In the genomic region with DNA sequence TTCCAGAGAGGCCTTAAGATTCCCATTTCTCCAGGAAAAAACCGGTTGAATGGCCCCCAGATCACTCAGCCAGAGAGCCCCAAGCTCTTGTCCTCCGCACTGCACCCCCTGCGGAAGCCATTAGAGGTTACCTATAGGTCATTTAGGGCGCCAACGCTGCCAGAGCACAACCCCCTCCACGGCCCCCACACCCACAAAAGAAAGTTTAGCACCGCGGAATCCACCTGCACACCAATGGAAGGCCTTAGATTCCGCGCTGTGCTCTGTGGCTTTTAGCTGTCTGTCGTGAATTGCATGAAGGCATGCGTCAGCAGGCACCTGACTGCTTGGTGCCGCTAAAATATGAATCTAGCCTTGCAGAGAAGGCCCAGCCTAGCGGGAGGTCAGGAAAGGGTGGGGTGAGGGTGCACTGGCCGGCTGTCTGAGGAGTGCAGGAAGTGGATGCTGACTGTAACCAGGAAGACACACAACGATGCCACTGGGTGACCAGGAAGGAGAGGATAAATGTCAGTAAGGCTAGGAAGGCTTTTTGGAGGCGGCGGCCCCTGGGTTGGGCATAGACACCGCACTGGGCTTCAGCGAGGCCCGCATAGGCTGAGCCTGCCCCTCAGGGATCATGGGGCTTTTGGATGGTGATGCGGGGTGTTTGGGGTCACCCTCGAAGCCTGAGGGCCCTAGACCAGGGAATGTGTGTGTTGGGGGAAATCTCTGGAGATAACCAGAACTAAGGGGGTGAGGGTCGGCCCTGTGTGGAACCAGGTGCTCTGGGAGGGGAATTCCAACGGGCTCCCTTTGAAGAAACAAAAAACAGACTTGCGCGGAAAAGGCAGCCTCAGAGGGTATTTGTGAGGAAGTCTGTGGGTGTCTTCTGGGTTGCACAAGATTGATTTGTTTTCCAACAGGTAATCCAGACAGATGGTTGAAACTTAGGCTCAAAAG, we compare ENCODE assay signal across 8 cellular contexts. TPM values are rescaled to one million over a fixed set of nuclear protein-coding genes. Genes with fewer than 3 reads are reported as not detected.
A peak's percentile ranks its signal among the peaks of the same experiment; 100 is the strongest.
DNase-seq lines count a peak whose midpoint lies in the region; ATAC-seq, FAIRE-seq and TF ChIP-seq lines count a peak whose summit lies in the region.

No MANE protein-coding gene starts in this region.

- no peak overlapping the region for H2AK5ac ChIP-seq in H1 (ENCODE audit: low read depth, low read length)

- no peak overlapping the region for H3K56ac ChIP-seq in H1 (replicated peaks; ENCODE audit: insufficient read length, low read depth, low read length)

- H3K14ac ChIP-seq in H1 (ENCODE audit: insufficient read length), result no peak overlapping the region

- peaks cover 0 to 8% (median 0%) of the 10 kb centered on the region in 4 experiments; a peak in 4 of 7 replicates for H3K27me3 ChIP-seq in H1 (replicated peaks in 1 of 4; ENCODE audit: control insufficient read depth in 3 of 4, extremely low read depth in 1 of 4, insufficient read depth in 3 of 4, low read length in 3 of 4)

- no peaks in the 10 kb centered on the region for H3K36me3 ChIP-seq in H1 (ENCODE audit: control insufficient read depth in 2 of 4, insufficient read depth in 4 of 4, low read length in 3 of 4)

- peak overlapping the region; percentile 25; the same call in 1 of the 2 replicates for H2BK15ac ChIP-seq in H1 (ENCODE audit: low read length)

- TF ChIP-seq CTCF in GM10266 (IDR thresholded peaks at IDR 0.05; ENCODE audit: control insufficient read depth, insufficient read depth, low read depth, missing control alignments) (no peak), H1 (IDR thresholded peaks at IDR 0.05; ENCODE audit: control extremely low read depth in 1 of 3, insufficient read depth in 1 of 3, low read depth in 1 of 3, low read length in 3 of 3) (no peak)

- no peak for TF ChIP-seq EP300 in H1 (IDR thresholded peaks at IDR 0.05; ENCODE audit: borderline replicate concordance in 1 of 2, low read depth in 2 of 2, low read length in 2 of 2)

- H4K8ac ChIP-seq in H1 (ENCODE audit: extremely low read depth, insufficient read depth, low read length), result peak overlapping the region; percentile 88; the same call in 1 of the 2 replicates

- peaks cover 10% of the 10 kb centered on the region; the same call in 1 of the 2 replicates for H3K23me2 ChIP-seq in H1 (ENCODE audit: low read depth, low read length)

- H3K27ac ChIP-seq in H1 (ENCODE audit: low read depth, low read length), result no peak overlapping the region

- H2BK5ac ChIP-seq in H1 (ENCODE audit: low read depth, low read length), result 0 out of 2 replicates have a peak overlapping the region, but pooled peaks have one; percentile 40

- WGBS in H1 (ENCODE audit: extremely low coverage in 1 of 2, insufficient coverage in 1 of 2, insufficient read length in 1 of 2, insufficient replicate concordance in 2 of 2, low coverage in 1 of 2, low lambda C conversion rate in 2 of 2, missing lambda C conversion rate in 1 of 2), 2 experiments, result 54% methylated on average over 27 of the region's 27 CpGs; no CpG with 5 or more reads in 1 of the 2 experiments

- H3K9ac ChIP-seq in H1 (replicated peaks in 1 of 4; ENCODE audit: extremely low read depth in 1 of 4, low read depth in 3 of 4, low read length in 3 of 4), result peak overlapping the region in 2 of 4 experiments; percentile 6 to 16; a peak in 2 of 7 replicates

- POLR2A ChIA-PET in H1 (lab: Charles Lee; ENCODE audit: partially characterized antibody), result interaction anchor here (0.6 to 2.5 kb wide), 10 partner anchors 10 to 579 kb away, joined by 3 to 15 read pairs (median 3); a partner anchor contains a TSS

- CTCF ChIA-PET in H1 (lab: Charles Lee; ENCODE audit: partially characterized antibody), result interaction anchor here (1.1 to 7.4 kb wide), 4 partner anchors 16 to 75 kb away, joined by 3 to 77 read pairs (median 27); no protein-coding TSS in a partner anchor

- peak overlapping the region; percentile 65 to 96 for H3K4me2 ChIP-seq in H1 (ENCODE audit: insufficient read depth in 1 of 2, low read depth in 2 of 2, low read length in 2 of 2)

- peak overlapping the region; percentile 75 for H3K18ac ChIP-seq in H1 (ENCODE audit: extremely low read depth, low read length)

- no peak for TF ChIP-seq RAD21 in H1 (IDR thresholded peaks at IDR 0.05 in 1 of 2, conservative IDR thresholded peaks at IDR 0.05 in 1 of 2; ENCODE audit: low read depth in 2 of 2, low read length in 2 of 2)

- H3K4me3 ChIP-seq in H1 (ENCODE audit: extremely low read depth in 1 of 4, insufficient read depth in 2 of 4, low read depth in 3 of 4, low read length in 4 of 4), result peak overlapping the region; percentile 30 to 85 (median 55); a peak in 5 of 8 replicates

- H2BK20ac ChIP-seq in H1 (ENCODE audit: low read length), result peak overlapping the region; percentile 72; the same call in 1 of the 2 replicates

- no peak overlapping the region for H3K23ac ChIP-seq in H1 (ENCODE audit: insufficient read length)

- no peak overlapping the region for H2BK120ac ChIP-seq in H1 (replicated peaks; ENCODE audit: low read depth, low read length)

- H2AFZ ChIP-seq in H1 (ENCODE audit: low read length), result peak overlapping the region; percentile 33; the same call in 1 of the 2 replicates

- FAIRE-seq in H1 (lab: Jason Lieb, UNC), result no peak

- peak; percentile 34 for ATAC-seq in sciatic nerve

- DNase-seq in GM10266 (ENCODE audit: extremely low spot score), result peak; percentile 55
- DNase-seq in HT-29 (ENCODE audit: low spot score), result peak; percentile 34
- DNase-seq in activated CD4-positive, alpha-beta T cell treated with anti-CD3 and anti-CD28 coated beads for 4 hours, result peak; percentile 73 to 83
- peak in 1 of 2 experiments; percentile 60 for DNase-seq in H1 (ENCODE audit: low read depth in 1 of 2, low spot score in 2 of 2)
- no peak for DNase-seq in sciatic nerve (ENCODE audit: low spot score)
- DNase-seq in mucosa of gallbladder (ENCODE audit: low spot score), result no peak
- DNase-seq in GM03348 (ENCODE audit: low spot score), result no peak
- DNase-seq in islet precursor cell, result no peak

- peaks cover 7 to 18% (median 12%) of the 10 kb centered on the region in 4 experiments for H3K4me1 ChIP-seq in H1 (replicated peaks in 1 of 4; ENCODE audit: control insufficient read depth in 3 of 4, insufficient read depth in 4 of 4, low read length in 3 of 4)

- intact Hi-C loops in sciatic nerve (cut with DNase I), result no loop called here

- H3K4ac ChIP-seq in H1 (replicated peaks; ENCODE audit: insufficient read length, low read depth, low read length), result no peak overlapping the region

- H4K91ac ChIP-seq in H1 (replicated peaks; ENCODE audit: insufficient read length, low read length), result peak overlapping the region; percentile 25

- peaks cover 0 to 34% of the 10 kb centered on the region in 2 experiments; a peak in 3 of 4 replicates for H3K79me2 ChIP-seq in H1 (ENCODE audit: control insufficient read depth in 1 of 2, insufficient read depth in 2 of 2, low read length in 2 of 2)

- peak overlapping the region; percentile 82; the same call in 1 of the 2 replicates for H2BK12ac ChIP-seq in H1 (ENCODE audit: low read depth, low read length)

- H3K79me1 ChIP-seq in H1 (ENCODE audit: low read depth, low read length), result peaks cover 2% of the 10 kb centered on the region; the same call in 1 of the 2 replicates

- peaks cover 5 to 7% of the 10 kb centered on the region in 2 experiments for H4K20me1 ChIP-seq in H1 (replicated peaks in 1 of 2; ENCODE audit: control insufficient read depth in 1 of 2, insufficient read depth in 2 of 2, low read length in 2 of 2)

- no peak for TF ChIP-seq POLR2A in H1 (IDR thresholded peaks at IDR 0.05; ENCODE audit: control extremely low read depth in 1 of 2, low read depth in 2 of 2, low read length in 2 of 2)

- H4K5ac ChIP-seq in H1 (ENCODE audit: insufficient read length, low read depth, low read length), result no peak overlapping the region

- no peaks in the 10 kb centered on the region for H3K9me3 ChIP-seq in H1 (ENCODE audit: insufficient read depth in 2 of 2, low read depth in 1 of 2, low read length in 1 of 2)

TF ChIP-seq in H1, 55 proteins besides CTCF, POLR2A, EP300 and RAD21 (continues in another document):
- TF ChIP-seq KDM5A (IDR thresholded peaks at IDR 0.05; ENCODE audit: low read length) (no peak), YY1 (IDR thresholded peaks at IDR 0.05; ENCODE audit: low read depth, low read length) (0 out of 2 replicates have a peak, but pooled peaks have one; percentile 9), SP4 (IDR thresholded peaks at IDR 0.05; ENCODE audit: low read length) (0 out of 2 replicates have a peak, but pooled peaks have one; percentile 45), SAP30 (IDR thresholded peaks at IDR 0.05; ENCODE audit: insufficient read depth, insufficient replicate concordance, low read length) (no peak), EZH2 (IDR thresholded peaks at IDR 0.05; ENCODE audit: low read depth, low read length, severe bottlenecking) (no peak), TEAD4 (IDR thresholded peaks at IDR 0.05; ENCODE audit: low read depth, low read length) (no peak)
- TF ChIP-seq, protein P1, sequence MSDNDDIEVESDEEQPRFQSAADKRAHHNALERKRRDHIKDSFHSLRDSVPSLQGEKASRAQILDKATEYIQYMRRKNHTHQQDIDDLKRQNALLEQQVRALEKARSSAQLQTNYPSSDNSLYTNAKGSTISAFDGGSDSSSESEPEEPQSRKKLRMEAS (IDR thresholded peaks at IDR 0.05), result peak; percentile 8; the same call in 1 of the 2 replicates

RNA-seq across cellular contexts. Expression of a gene that starts 1.0 kb away (rescaled TPM):
- total RNA-seq in HT-29 (2014; rRNA removed; shearing (Covaris generic)), result 75.3 and 77.2 TPM in 2 replicates
- 53.4 and 53.7 TPM in 2 replicates for total RNA-seq in H1 (2021; fragmentation: NEBNext Ultra II Directional; extraction: Animal tissue kit (Norgen Biotek cat#: 25700))
- polyA plus RNA-seq in H1 (2011; rRNA removed), result 51.0 and 55.0 TPM in 2 replicates
- 22.7 TPM for polyA plus RNA-seq in H1 (2011; cell fraction: cytosol; rRNA removed)
- polyA plus RNA-seq in H1 (2011; cell fraction: nucleus; rRNA removed), result 90.7 TPM
- polyA plus RNA-seq in H1 (2012, experiment 1 of 2), result 30.8 to 56.3 TPM (median 45.4 TPM) in 4 replicates
- 30.0 TPM for polyA plus RNA-seq in H1 (2012, experiment 2 of 2)
- 84.7 TPM for polyA plus RNA-seq in H1 (2013, experiment 1 of 2)
- 65.1 TPM for polyA plus RNA-seq in H1 (2013, experiment 2 of 2)
- polyA minus RNA-seq in H1 (2011; rRNA and poly(A)+ RNA removed), result 49.2 and 89.2 TPM in 2 replicates
- 32.7 TPM for polyA minus RNA-seq in H1 (2011; cell fraction: cytosol; rRNA and poly(A)+ RNA removed)
- 52.7 TPM for polyA minus RNA-seq in H1 (2011; cell fraction: nucleus; rRNA and poly(A)+ RNA removed)
- total RNA-seq in sciatic nerve (5.5 TPM), mucosa of gallbladder (12.1 TPM)

RNA-seq across cellular contexts. Expression of a gene that starts 59.0 kb away (rescaled TPM):
- total RNA-seq in HT-29 (2014; rRNA removed; shearing (Covaris generic)), result 10.5 and 10.6 TPM in 2 replicates
- total RNA-seq in H1 (2021; fragmentation: NEBNext Ultra II Directional; extraction: Animal tissue kit (Norgen Biotek cat#: 25700)), result 7.4 and 7.5 TPM in 2 replicates
- 6.8 and 7.7 TPM in 2 replicates for polyA plus RNA-seq in H1 (2011; rRNA removed)
- polyA plus RNA-seq in H1 (2011; cell fraction: cytosol; rRNA removed), result 7.9 TPM
- 8.3 TPM for polyA plus RNA-seq in H1 (2011; cell fraction: nucleus; rRNA removed)
- polyA plus RNA-seq in H1 (2012, experiment 1 of 2), result 6.0 to 17.0 TPM (median 10.6 TPM) in 4 replicates
- 20.4 TPM for polyA plus RNA-seq in H1 (2012, experiment 2 of 2)
- 5.8 TPM for polyA plus RNA-seq in H1 (2013, experiment 1 of 2)
- 6.0 TPM for polyA plus RNA-seq in H1 (2013, experiment 2 of 2)
- polyA minus RNA-seq in H1 (2011; rRNA and poly(A)+ RNA removed), result 5.5 and 9.7 TPM in 2 replicates
- polyA minus RNA-seq in H1 (2011; cell fraction: cytosol; rRNA and poly(A)+ RNA removed), result 5.5 TPM
- polyA minus RNA-seq in H1 (2011; cell fraction: nucleus; rRNA and poly(A)+ RNA removed), result 6.2 TPM
- 38.8 TPM for total RNA-seq in sciatic nerve
- 43.7 TPM for total RNA-seq in mucosa of gallbladder

Comparison
In these comparisons a context has a peak if more than half of its experiments do, and no peak if none do; other contexts are left out.
1. DNase-seq: peak in GM10266 (single experiment), HT-29 (single experiment) and activated CD4-positive, alpha-beta T cell treated with anti-CD3 and anti-CD28 coated beads for 4 hours (2 of 2); none in sciatic nerve (single experiment), mucosa of gallbladder (single experiment), GM03348 (single experiment) and islet precursor cell (single experiment).